Comparison of ENCODE assay signal across 2 cellular contexts in genomic region chr16:16164244-16164643, GRCh38.
TF ChIP-seq lines count a peak whose summit lies in the region.

No MANE protein-coding gene starts in this region.

TF ChIP-seq in HepG2, 621 proteins besides CTCF, POLR2A, EP300 and RAD21:
- TF ChIP-seq ZUFSP (CRISPR knock-in tag; IDR thresholded peaks at IDR 0.05; ENCODE audit: borderline replicate concordance) (no peak), ZNF296 (CRISPR knock-in tag; conservative IDR thresholded peaks at IDR 0.05) (no peak), USF2 (IDR thresholded peaks at IDR 0.05; ENCODE audit: low read depth, low read length) (peak; percentile 26; the same call in 1 of the 2 replicates), USF2 (CRISPR knock-in tag; IDR thresholded peaks at IDR 0.05; ENCODE audit: borderline replicate concordance) (no peak), ZEB1 (IDR thresholded peaks at IDR 0.05; ENCODE audit: insufficient replicate concordance, low read depth) (no peak), NKX3-1 (CRISPR knock-in tag; IDR thresholded peaks at IDR 0.05) (no peak)

TF ChIP-seq in IMR-90, 13 proteins besides CTCF, POLR2A, EP300 and RAD21:
- TF ChIP-seq USF2 (IDR thresholded peaks at IDR 0.05; ENCODE audit: low read depth, low read length) (peak; percentile 38), FOS (IDR thresholded peaks at IDR 0.05; ENCODE audit: low read depth, low read length) (no peak)
